In genomic region chr10:5684318-5684970, GRCh38 we compare ENCODE assay signal across 8 cellular contexts. TPM values are rescaled to one million over a fixed set of nuclear protein-coding genes. Genes with fewer than 3 reads are reported as not detected.
DNase-seq lines count a peak whose midpoint lies in the region; ATAC-seq and FAIRE-seq lines count a peak whose summit lies in the region.

TASOR2 (plus strand) TSS chr10:5684838; CDS start chr10:5720643, 35,805 bp downstream.

- H3K27ac ChIP-seq in KOPT-K1 (ENCODE audit: low read depth, low read length, poor library complexity, severe bottlenecking): peak within 1 kb of the TSS; percentile 88
- H3K27ac ChIP-seq in muscle layer of colon (ENCODE audit: low read depth, low read length): peak within 1 kb of the TSS; percentile 74

- peaks cover 62% of the 10 kb centered on the region for H3K4me1 Mint-ChIP-seq in activated T-cell treated with anti-CD3 and anti-CD28 coated beads, Interleukin-2, amount 50 U/mL, for 72 hours (ENCODE audit: low read depth)

- H3K9me3 ChIP-seq in KOPT-K1 (ENCODE audit: insufficient read depth, low read length, poor library complexity, severe bottlenecking): no peaks in the 10 kb centered on the region
- H3K9me3 ChIP-seq in muscle layer of colon (ENCODE audit: low read length): no peaks in the 10 kb centered on the region

- H3K9me3 Mint-ChIP-seq in activated T-cell treated with anti-CD3 and anti-CD28 coated beads, Interleukin-2, amount 50 U/mL, for 72 hours: no peaks in the 10 kb centered on the region

- peak within 1 kb of the TSS; percentile 68 for H3K9ac ChIP-seq in muscle layer of colon (ENCODE audit: low read length)

- DNase-seq in DMS53 treated with DMSO at 0.1 percent for 48 hours (lab: John Stamatoyannopoulos, UW; ENCODE audit: unreplicated experiment) (peak; percentile 99), RCC 7860 (ENCODE audit: low spot score) (peak; percentile 96)
- peak; percentile 96 to 97 for DNase-seq in activated T-cell treated with anti-CD3 and anti-CD28 coated beads, Interleukin-2, amount 50 U/mL, for 72 hours
- DNase-seq in stimulated activated CD8-positive, alpha-beta memory T cell treated with anti-CD3 and anti-CD28 coated beads, Interleukin-7, amount 100 ng/mL, for 24 hours (ENCODE audit: low read depth): peak; percentile 94

- H3K27ac Mint-ChIP-seq in activated T-cell treated with anti-CD3 and anti-CD28 coated beads, Interleukin-2, amount 50 U/mL, for 72 hours: peak within 1 kb of the TSS; percentile 98

- H3K4me1 ChIP-seq in muscle layer of colon (ENCODE audit: insufficient read depth, low read length): peaks cover 15% of the 10 kb centered on the region

- H3K36me3 ChIP-seq in KOPT-K1 (ENCODE audit: insufficient read depth, low read length): peaks cover 10% of the 10 kb centered on the region; the same call in 1 of the 2 replicates
- H3K36me3 ChIP-seq in muscle layer of colon (ENCODE audit: insufficient read depth, low read length): no peaks in the 10 kb centered on the region

- peak within 1 kb of the TSS; percentile 64 to 83 for H3K4me3 ChIP-seq in muscle layer of colon (ENCODE audit: low read depth in 1 of 2, low read length in 2 of 2)

- H3K36me3 Mint-ChIP-seq in activated T-cell treated with anti-CD3 and anti-CD28 coated beads, Interleukin-2, amount 50 U/mL, for 72 hours (ENCODE audit: insufficient read depth in 2 of 2): peaks cover 0 to 3% of the 10 kb centered on the region in 2 donors

- peak within 1 kb of the TSS; percentile 97 to 99 for H3K4me3 Mint-ChIP-seq in activated T-cell treated with anti-CD3 and anti-CD28 coated beads, Interleukin-2, amount 50 U/mL, for 72 hours

- peak; percentile 66 for ATAC-seq in GM21737 (IDR thresholded peaks at IDR 0.05; ENCODE audit: unreplicated experiment)
- ATAC-seq in activated T-cell treated with anti-CD3 and anti-CD28 coated beads, Interleukin-2, amount 50 U/mL, for 72 hours (replicated peaks in 1 of 2): peak; percentile 75 to 79
- ATAC-seq in esophagus mucosa: peak; percentile 96

- peaks cover 11% of the 10 kb centered on the region for H3K27me3 Mint-ChIP-seq in activated T-cell treated with anti-CD3 and anti-CD28 coated beads, Interleukin-2, amount 50 U/mL, for 72 hours (ENCODE audit: low read depth)

- FAIRE-seq in RCC 7860 (lab: Jason Lieb, UNC): peak; percentile 80

- no peaks in the 10 kb centered on the region for H3K27me3 ChIP-seq in muscle layer of colon (ENCODE audit: control insufficient read depth in 1 of 2, insufficient read depth in 2 of 2, low read length in 2 of 2)

RNA-seq across cellular contexts. Expression of gene TASOR2, which starts in this region (rescaled TPM):
- 10 to 100 TPM; 40.5 to 47.7 TPM for total RNA-seq in activated T-cell treated with anti-CD3 and anti-CD28 coated beads, Interleukin-2, amount 50 U/mL, for 72 hours
- total RNA-seq in esophagus mucosa: 32.8 TPM

Comparison
In these comparisons a context has a peak if more than half of its experiments do, and no peak if none do; other contexts are left out.
1. Peak in every context shown above with its lines: DNase-seq, ATAC-seq, H3K4me3 ChIP-seq and H3K27ac ChIP-seq.